In the genomic region with DNA sequence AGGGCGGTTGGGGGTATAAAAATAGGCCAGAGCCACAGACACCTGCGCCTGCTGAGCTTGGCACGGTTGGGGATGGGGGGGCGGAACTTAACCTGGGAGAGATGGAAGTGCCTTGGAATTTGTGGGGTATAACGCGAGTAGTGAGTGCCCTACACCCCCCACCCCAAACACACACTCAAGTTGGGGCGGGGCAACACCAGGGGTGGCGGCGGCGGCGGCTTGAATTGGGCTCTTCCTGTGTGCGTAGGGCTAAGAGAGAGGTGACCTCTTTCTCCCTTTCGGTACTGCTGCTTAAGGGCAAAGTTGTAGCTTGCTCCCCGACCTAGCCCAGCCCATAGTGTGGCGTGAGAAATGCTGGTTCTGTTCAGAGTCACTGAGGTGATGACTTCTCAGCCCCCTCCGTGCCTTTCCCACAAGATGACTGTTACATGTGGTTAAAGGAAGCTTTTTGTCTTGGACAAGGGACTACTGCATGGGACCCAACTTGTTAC, we compare ENCODE assay signal across 8 cellular contexts. TPM values are rescaled to one million over a fixed set of nuclear protein-coding genes. Genes with fewer than 3 reads are reported as not detected.
A peak's percentile ranks its signal among the peaks of the same experiment; 100 is the strongest.
DNase-seq lines count a peak whose midpoint lies in the region; ATAC-seq lines count a peak whose summit lies in the region.

No MANE protein-coding gene starts in this region.

- peaks cover 2% of the 10 kb centered on the region for H3K4me1 ChIP-seq in right cardiac atrium (ENCODE audit: control insufficient read depth, insufficient read depth, low read length)

- 3% methylated on average over 16 of the region's 16 CpGs for WGBS in right cardiac atrium

- H3K27ac ChIP-seq in right cardiac atrium (ENCODE audit: low read length): no peak overlapping the region
- H3K27ac ChIP-seq in skin epidermis: peak overlapping the region in 15 of 21 experiments; percentile 30 to 86 (median 71)

- no peaks in the 10 kb centered on the region for H3K9me3 ChIP-seq in right cardiac atrium (ENCODE audit: control insufficient read depth, low read length)

- peak; percentile 73 for DNase-seq in RKO (ENCODE audit: low spot score)
- peak; percentile 66 for DNase-seq in activated naive CD4-positive, alpha-beta T cell treated with Interleukin-2 at 50 U/mL for 16 hours
- DNase-seq in right cardiac atrium: peak; percentile 10 to 45 (median 38)
- DNase-seq in cortex of kidney (lab: John Stamatoyannopoulos, UW): no peak
- DNase-seq in medulla oblongata (ENCODE audit: extremely low spot score): no peak

- intact Hi-C loops in right cardiac atrium (cut with DNase I): no loop called here

- ATAC-seq in GM18907 (IDR thresholded peaks at IDR 0.05; ENCODE audit: unreplicated experiment) (peak; percentile 65), HG02885 (IDR thresholded peaks at IDR 0.05; ENCODE audit: poor library complexity, unreplicated experiment) (peak; percentile 65), right cardiac atrium (peak; percentile 29 to 40)

- no peaks in the 10 kb centered on the region for H3K27me3 ChIP-seq in right cardiac atrium (ENCODE audit: control insufficient read depth, insufficient read depth)

- H3K4me3 ChIP-seq in right cardiac atrium (ENCODE audit: low read length) (peak overlapping the region; percentile 59), skin epidermis (peak overlapping the region; percentile 53 to 81 (median 58))

RNA-seq across cellular contexts. Expression of gene STK26, which starts 0.8 kb away (rescaled TPM):
- 1 to 10 TPM; 1.1 to 2.2 (median 1.8) TPM for total RNA-seq in right cardiac atrium
- polyA plus RNA-seq in right cardiac atrium: 0.86 TPM

Comparison
In these comparisons a context has a peak if more than half of its experiments do, and no peak if none do; other contexts are left out.
1. DNase-seq: peak in RKO (single experiment), activated naive CD4-positive, alpha-beta T cell treated with Interleukin-2 at 50 U/mL for 16 hours (single experiment) and right cardiac atrium (3 of 3); none in cortex of kidney (single experiment) and medulla oblongata (single experiment).
2. Peak in every context shown above with its lines, with median percentiles within 50 percentile points of each other: ATAC-seq.